ENCODE assay signal across 12 cellular contexts in genomic region chr17:35541434-35541833, GRCh38. TPM values are rescaled to one million over a fixed set of nuclear protein-coding genes. Genes with fewer than 3 reads are reported as not detected.
DNase-seq lines count a peak whose midpoint lies in the region; ATAC-seq and TF ChIP-seq lines count a peak whose summit lies in the region.
"Had no signal": no experiment of that assay in that cellular context is flagged by ENCODE, and none has a peak within 500 bp of the region (broad histone marks: within the 10 kb centered on the region; RNA-seq: fewer than 3 reads in every experiment).

No MANE protein-coding gene starts in this region.

- WGBS in thyroid gland, 2 donors: 45 to 76% methylated on average over 1 of the region's 1 CpG

- TF ChIP-seq CTCF in thyroid gland (IDR thresholded peaks at IDR 0.05): no peak
- TF ChIP-seq CTCF in progenitor cell of endocrine pancreas (IDR thresholded peaks at IDR 0.05; ENCODE audit: unreplicated experiment): no peak

- H3K36me3 Mint-ChIP-seq in activated naive CD4-positive, alpha-beta T cell treated with anti-CD3 and anti-CD28 coated beads, Interleukin-2, amount 50 U/mL, for 24 hours: peaks cover 3% of the 10 kb centered on the region
- H3K36me3 Mint-ChIP-seq in T-cell (peaks cover 7% of the 10 kb centered on the region), progenitor cell of endocrine pancreas (ENCODE audit: insufficient read depth) (no peaks in the 10 kb centered on the region)

- POLR2A ChIA-PET in T-cell (lab: Charles Lee): interaction anchor here (0.7 kb wide), 2 partner anchors 37 to 374 kb away, joined by 3 to 4 read pairs; partner anchors contain the start of gene PEX12 (in 1 of the 2)

- no peaks in the 10 kb centered on the region for H3K9me3 ChIP-seq in thyroid gland
- H3K9me3 ChIP-seq: BE2C had no signal

- H3K27ac Mint-ChIP-seq in activated naive CD4-positive, alpha-beta T cell treated with anti-CD3 and anti-CD28 coated beads, Interleukin-2, amount 50 U/mL, for 24 hours: peak overlapping the region; percentile 99
- H3K27ac Mint-ChIP-seq in T-cell (peak overlapping the region; percentile 89 to 99), progenitor cell of endocrine pancreas (no peak overlapping the region)

- CTCF ChIA-PET in T-cell (lab: Charles Lee): interaction anchor here (0.6 to 1.9 kb wide), 4 partner anchors 93 to 531 kb away, joined by 3 to 6 read pairs (median 4); partner anchors contain the start of gene SLFN13 (in 1 of the 2)

- ATAC-seq in T-cell (replicated peaks in 1 of 4) (no peak), GM21619 (IDR thresholded peaks at IDR 0.05; ENCODE audit: unreplicated experiment) (no peak)

- H3K4me1 ChIP-seq in thyroid gland: peaks cover 0 to 3% of the 10 kb centered on the region in 2 donors
- H3K4me1 ChIP-seq: BE2C had no signal

- TF ChIP-seq POLR2A in thyroid gland (IDR thresholded peaks at IDR 0.05): no peak

- peaks cover 67% of the 10 kb centered on the region for H3K4me1 Mint-ChIP-seq in activated naive CD4-positive, alpha-beta T cell treated with anti-CD3 and anti-CD28 coated beads, Interleukin-2, amount 50 U/mL, for 24 hours
- H3K4me1 Mint-ChIP-seq in T-cell (peaks cover 47 to 55% (median 53%) of the 10 kb centered on the region in 3 donors), progenitor cell of endocrine pancreas (ENCODE audit: low read depth) (no peaks in the 10 kb centered on the region)

- H3K36me3 ChIP-seq in thyroid gland: no peaks in the 10 kb centered on the region
- H3K36me3 ChIP-seq: BE2C had no signal

- H3K27me3 Mint-ChIP-seq in activated naive CD4-positive, alpha-beta T cell treated with anti-CD3 and anti-CD28 coated beads, Interleukin-2, amount 50 U/mL, for 24 hours: no peaks in the 10 kb centered on the region
- H3K27me3 Mint-ChIP-seq in T-cell (no peaks in the 10 kb centered on the region), progenitor cell of endocrine pancreas (peaks cover 25% of the 10 kb centered on the region)

- intact Hi-C loops in thyroid gland (cut with DNase I): no loop called here

- no peak overlapping the region for H3K4me3 ChIP-seq in thyroid gland (replicated peaks in 1 of 3)

- DNase-seq in activated naive CD4-positive, alpha-beta T cell treated with anti-CD3 and anti-CD28 coated beads, Interleukin-2, amount 50 U/mL, for 16 hours: no peak
- DNase-seq in T-cell (no peak), iris pigment epithelial cell (ENCODE audit: low read depth) (peak; percentile 13), thyroid gland (no peak), progenitor cell of endocrine pancreas (ENCODE audit: low spot score, unreplicated experiment) (no peak), CD1c-positive myeloid dendritic cell (ENCODE audit: extremely low spot score) (no peak)
- DNase-seq: BE2C, H7, NCI-H524 had no signal

- peak overlapping the region; percentile 91 for H3K4me3 Mint-ChIP-seq in activated naive CD4-positive, alpha-beta T cell treated with anti-CD3 and anti-CD28 coated beads, Interleukin-2, amount 50 U/mL, for 24 hours
- H3K4me3 Mint-ChIP-seq in T-cell (peak overlapping the region; percentile 75 to 88 (median 75)), progenitor cell of endocrine pancreas (ENCODE audit: low read depth) (no peak overlapping the region)

- H3K9me3 Mint-ChIP-seq in activated naive CD4-positive, alpha-beta T cell treated with anti-CD3 and anti-CD28 coated beads, Interleukin-2, amount 50 U/mL, for 24 hours: no peaks in the 10 kb centered on the region
- H3K9me3 Mint-ChIP-seq in T-cell (no peaks in the 10 kb centered on the region), progenitor cell of endocrine pancreas (ENCODE audit: low read depth) (no peaks in the 10 kb centered on the region)

- peaks cover 3% of the 10 kb centered on the region for H3K27me3 ChIP-seq in thyroid gland

- H3K27ac ChIP-seq in thyroid gland: peak overlapping the region in 2 of 3 donors; percentile 46 to 48

RNA-seq across cellular contexts. Expression of gene SLFN12L, which starts 4.0 kb away (rescaled TPM):
- total RNA-seq in T-cell (100 to 1,000 TPM in 1 of 5 donors, 10 to 100 TPM in 4; 79.7 to 113 (median 90.7) TPM), thyroid gland (1 to 10 TPM; 1.2 to 3.5 (median 1.6) TPM), progenitor cell of endocrine pancreas (not detected in 2 replicates)
- total RNA-seq: H7 had no signal

RNA-seq across cellular contexts. Expression of gene SLFN14, which starts 19.2 kb away (rescaled TPM):
- total RNA-seq in T-cell (not detected), thyroid gland (under 1 TPM in 1 of 4 donors, not detected in 3; 0.29 TPM), progenitor cell of endocrine pancreas (not detected in 2 replicates)
- total RNA-seq: H7, posterior vena cava had no signal

RNA-seq across cellular contexts. Expression of gene PEX12, which starts 36.9 kb away (rescaled TPM):
- total RNA-seq in T-cell (1 to 10 TPM; 3.6 to 6.6 (median 5.6) TPM), thyroid gland (10 to 100 TPM in 2 of 4 donors, 1 to 10 TPM in 2; 6.1 to 12.0 (median 9.8) TPM), progenitor cell of endocrine pancreas (4.2 and 5.1 TPM in 2 replicates)

RNA-seq across cellular contexts. Expression of gene AP2B1, which starts 45.7 kb away (rescaled TPM):
- total RNA-seq in T-cell (100 to 1,000 TPM; 106 to 157 (median 134) TPM), thyroid gland (100 to 1,000 TPM; 105 to 162 (median 122) TPM), progenitor cell of endocrine pancreas (194 and 200 TPM in 2 replicates)

Comparison
In these comparisons a context has a peak if more than half of its experiments do, and no peak if none do; other contexts are left out.
1. RNA of gene SLFN12L, which starts 4.0 kb away (total RNA-seq): 79.7 to 113 TPM in T-cell; 1.2 to 3.5 TPM in thyroid gland and not detected in progenitor cell of endocrine pancreas; every median in the first group is over 10 times any median in the second.